Comparison of ENCODE assay signal across 1 cellular context in genomic region chr1:205939690-205940330, GRCh38.
A peak's percentile ranks its signal among the peaks of the same experiment; 100 is the strongest.
TF ChIP-seq lines count a peak whose summit lies in the region.

No MANE protein-coding gene starts in this region.

TF ChIP-seq in HEK293, 187 proteins besides CTCF, POLR2A, EP300 and RAD21 (continued from another document and continues in another):
- no peak for TF ChIP-seq ZNF280D (tag by site-specific recombination; IDR thresholded peaks at IDR 0.05)
- no peak for TF ChIP-seq ZNF146 (tag by site-specific recombination; IDR thresholded peaks at IDR 0.05)
- peak; percentile 44 for TF ChIP-seq SP7 (tag by site-specific recombination; IDR thresholded peaks at IDR 0.05)
- TF ChIP-seq ZNF391 (tag by site-specific recombination; IDR thresholded peaks at IDR 0.05; ENCODE audit: borderline replicate concordance, low read depth), result 0 out of 2 replicates have a peak, but pooled peaks have one; percentile 38
- peak; percentile 22; the same call in 1 of the 2 replicates for TF ChIP-seq EGR2 (tag by site-specific recombination; IDR thresholded peaks at IDR 0.05; ENCODE audit: low read depth)
- no peak for TF ChIP-seq HOXC10 (CRISPR knock-in tag; IDR thresholded peaks at IDR 0.05)
- peak; percentile 18; the same call in 1 of the 2 replicates for TF ChIP-seq KLF9 (tag by site-specific recombination; IDR thresholded peaks at IDR 0.05; ENCODE audit: low read depth)
- no peak for TF ChIP-seq SCRT1 (tag by site-specific recombination; IDR thresholded peaks at IDR 0.05; ENCODE audit: borderline replicate concordance)
- peak; percentile 24; the same call in 1 of the 2 replicates for TF ChIP-seq ZEB2 (tag by site-specific recombination; IDR thresholded peaks at IDR 0.05)
- no peak for TF ChIP-seq ZNF292 (tag by site-specific recombination; IDR thresholded peaks at IDR 0.05; ENCODE audit: borderline replicate concordance, low read depth)
- 0 out of 2 replicates have a peak, but pooled peaks have one; percentile 14 for TF ChIP-seq ZNF785 (tag by site-specific recombination; IDR thresholded peaks at IDR 0.05)
- TF ChIP-seq ZFP69B (tag by site-specific recombination; IDR thresholded peaks at IDR 0.05), result 0 out of 2 replicates have a peak, but pooled peaks have one; percentile 15
- peak; percentile 33; the same call in 1 of the 2 replicates for TF ChIP-seq ZBTB21 (tag by site-specific recombination; IDR thresholded peaks at IDR 0.05)
- 0 out of 2 replicates have a peak, but pooled peaks have one; percentile 8 for TF ChIP-seq GFI1B (tag by site-specific recombination; IDR thresholded peaks at IDR 0.05)
- 0 out of 2 replicates have a peak, but pooled peaks have one; percentile 17 for TF ChIP-seq ZXDB (tag by site-specific recombination; IDR thresholded peaks at IDR 0.05)
- no peak for TF ChIP-seq ZNF121 (tag by site-specific recombination; IDR thresholded peaks at IDR 0.05)
- no peak for TF ChIP-seq GLI2 (tag by site-specific recombination; IDR thresholded peaks at IDR 0.05; ENCODE audit: borderline replicate concordance, low read depth)
- TF ChIP-seq ZNF692 (tag by site-specific recombination; IDR thresholded peaks at IDR 0.05), result peak; percentile 34; the same call in 1 of the 2 replicates
- TF ChIP-seq GLIS1 (tag by site-specific recombination; IDR thresholded peaks at IDR 0.05), result no peak
- peak; percentile 69 for TF ChIP-seq ZNF629 (tag by site-specific recombination; IDR thresholded peaks at IDR 0.05)
- no peak for TF ChIP-seq ZNF792 (tag by site-specific recombination; IDR thresholded peaks at IDR 0.05)
- TF ChIP-seq ZNF610 (tag by site-specific recombination; IDR thresholded peaks at IDR 0.05; ENCODE audit: borderline replicate concordance), result no peak
- TF ChIP-seq ZNF138 (tag by site-specific recombination; IDR thresholded peaks at IDR 0.05; ENCODE audit: borderline replicate concordance), result no peak
- TF ChIP-seq ZNF366 (tag by site-specific recombination; conservative IDR thresholded peaks at IDR 0.05), result peak; percentile 58; the same call in 1 of the 2 replicates
- TF ChIP-seq ZNF639 (tag by site-specific recombination; IDR thresholded peaks at IDR 0.05), result 0 out of 2 replicates have a peak, but pooled peaks have one; percentile 16
- no peak for TF ChIP-seq ZFP37 (tag by site-specific recombination; IDR thresholded peaks at IDR 0.05)
- 0 out of 2 replicates have a peak, but pooled peaks have one; percentile 58 for TF ChIP-seq ZNF324 (tag by site-specific recombination; IDR thresholded peaks at IDR 0.05)
- TF ChIP-seq TSHZ1 (tag by site-specific recombination; IDR thresholded peaks at IDR 0.05; ENCODE audit: borderline replicate concordance), result peak; percentile 76; the same call in 1 of the 2 replicates
- TF ChIP-seq REPIN1 (tag by site-specific recombination; IDR thresholded peaks at IDR 0.05; ENCODE audit: low read depth), result no peak
- TF ChIP-seq OVOL3 (tag by site-specific recombination; IDR thresholded peaks at IDR 0.05), result 0 out of 2 replicates have a peak, but pooled peaks have one; percentile 25
- TF ChIP-seq SP3 (tag by site-specific recombination; IDR thresholded peaks at IDR 0.05), result no peak
- peak; percentile 57; the same call in 1 of the 2 replicates for TF ChIP-seq BCL11A (tag by site-specific recombination; IDR thresholded peaks at IDR 0.05; ENCODE audit: low read depth)
- peak; percentile 30 for TF ChIP-seq ZNF518A (tag by site-specific recombination; conservative IDR thresholded peaks at IDR 0.05; ENCODE audit: low read depth)
- peak; percentile 81 for TF ChIP-seq PATZ1 (tag by site-specific recombination; IDR thresholded peaks at IDR 0.05)
- TF ChIP-seq GLI4 (tag by site-specific recombination; IDR thresholded peaks at IDR 0.05), result no peak
- TF ChIP-seq TRIM28 (IDR thresholded peaks at IDR 0.05; ENCODE audit: borderline replicate concordance, low read length), result no peak
- no peak for TF ChIP-seq ZNF155 (tag by site-specific recombination; IDR thresholded peaks at IDR 0.05)
- TF ChIP-seq ZNF473 (tag by site-specific recombination; IDR thresholded peaks at IDR 0.05), result no peak
- TF ChIP-seq ZNF112 (tag by site-specific recombination; IDR thresholded peaks at IDR 0.05), result no peak
- no peak for TF ChIP-seq ZNF776 (tag by site-specific recombination; IDR thresholded peaks at IDR 0.05; ENCODE audit: borderline replicate concordance)
- TF ChIP-seq ZBTB49 (tag by site-specific recombination; IDR thresholded peaks at IDR 0.05; ENCODE audit: low read depth), result no peak
- no peak for TF ChIP-seq HOXD13 (CRISPR knock-in tag; IDR thresholded peaks at IDR 0.05; ENCODE audit: borderline replicate concordance)
- peak; percentile 89 for TF ChIP-seq ZBTB48 (tag by site-specific recombination; IDR thresholded peaks at IDR 0.05)
- 0 out of 2 replicates have a peak, but pooled peaks have one; percentile 56 for TF ChIP-seq ZNF558 (tag by site-specific recombination; IDR thresholded peaks at IDR 0.05)
- TF ChIP-seq YY2 (tag by site-specific recombination; IDR thresholded peaks at IDR 0.05), result peak; percentile 67; the same call in 1 of the 2 replicates
